ENCODE assay signal across 9 cellular contexts in genomic region chr10:126904807-126905686, GRCh38. TPM values are rescaled to one million over a fixed set of nuclear protein-coding genes. Genes with fewer than 3 reads are reported as not detected.
A peak's percentile ranks its signal among the peaks of the same experiment; 100 is the strongest.
DNase-seq lines count a peak whose midpoint lies in the region; ATAC-seq and TF ChIP-seq lines count a peak whose summit lies in the region.
"Had no signal": no experiment of that assay in that cellular context is flagged by ENCODE, and none has a peak within 500 bp of the region (broad histone marks: within the 10 kb centered on the region; RNA-seq: fewer than 3 reads in every experiment).

Gene DOCK1 (plus strand): TSS chr10:126905428. CDS start chr10:126905518, 90 bp downstream.

- DNase-seq in AG04449 (ENCODE audit: low read depth, low spot score) = no peak
- DNase-seq in HFFc6 = peak; percentile 63
- DNase-seq in activated naive CD8-positive, alpha-beta T cell treated with anti-CD3 and anti-CD28 coated beads, Interleukin-2, amount 10 ng/mL, durations not matched to agents 7 days and 5 days = peak; percentile 33
- DNase-seq in glutamatergic neuron = peak; percentile 65
- DNase-seq in stimulated activated naive CD4-positive, alpha-beta T cell treated with Interleukin-2 at 50 U/mL for 16 hours (lab: John Stamatoyannopoulos, UW) = no peak

- peaks cover 15% of the 10 kb centered on the region for H3K36me3 Mint-ChIP-seq in HFFc6 (ENCODE audit: low read depth)
- peaks cover 1% of the 10 kb centered on the region for H3K36me3 Mint-ChIP-seq in activated naive CD8-positive, alpha-beta T cell treated with anti-CD3 and anti-CD28 coated beads, Interleukin-2, amount 10 ng/mL, durations not matched to agents 7 days and 5 days
- H3K36me3 Mint-ChIP-seq in glutamatergic neuron (ENCODE audit: unreplicated experiment) = no peaks in the 10 kb centered on the region

- no peaks in the 10 kb centered on the region for H3K36me3 ChIP-seq in neuron (ENCODE audit: insufficient read depth, low read length)

- H3K4me1 Mint-ChIP-seq in HFFc6 (ENCODE audit: low read depth) = peaks cover 56% of the 10 kb centered on the region
- H3K4me1 Mint-ChIP-seq in activated naive CD8-positive, alpha-beta T cell treated with anti-CD3 and anti-CD28 coated beads, Interleukin-2, amount 10 ng/mL, durations not matched to agents 7 days and 5 days = no peaks in the 10 kb centered on the region
- H3K4me1 Mint-ChIP-seq in glutamatergic neuron (ENCODE audit: low read depth, unreplicated experiment) = peaks cover 6% of the 10 kb centered on the region
- H3K4me1 Mint-ChIP-seq: memory B cell had no signal

- H3K9me3 Mint-ChIP-seq in HFFc6 (no peaks in the 10 kb centered on the region), glutamatergic neuron (ENCODE audit: unreplicated experiment) (no peaks in the 10 kb centered on the region)
- no peaks in the 10 kb centered on the region for H3K9me3 Mint-ChIP-seq in activated naive CD8-positive, alpha-beta T cell treated with anti-CD3 and anti-CD28 coated beads, Interleukin-2, amount 10 ng/mL, durations not matched to agents 7 days and 5 days

- POLR2A ChIA-PET in AG04449 (lab: Yijun Ruan, JAX) = interaction anchor here (0.8 kb wide), 1 partner anchor 8 kb away, joined by 3 read pairs; no protein-coding TSS in a partner anchor
- POLR2A ChIA-PET in activated naive CD8-positive, alpha-beta T cell treated with anti-CD3 and anti-CD28 coated beads, Interleukin-2, amount 10 ng/mL, durations not matched to agents 7 days and 5 days (lab: Charles Lee) = no interaction called here

- peak; percentile 45 for ATAC-seq in activated naive CD8-positive, alpha-beta T cell treated with anti-CD3 and anti-CD28 coated beads, Interleukin-2, amount 10 ng/mL, durations not matched to agents 7 days and 5 days (ENCODE audit: low read depth)
- no peak for ATAC-seq in HG02970 (IDR thresholded peaks at IDR 0.05; ENCODE audit: low FRiP score, unreplicated experiment)
- no peak for ATAC-seq in activated CD4-positive, CD25-positive, alpha-beta regulatory T cell treated with anti-CD3 and anti-CD28 coated beads, Interleukin-2, amount 50 U/mL, for 24 hours

- H3K27ac Mint-ChIP-seq in HFFc6 (peak within 1 kb of the TSS; percentile 98), glutamatergic neuron (ENCODE audit: unreplicated experiment) (no peak within 1 kb of the TSS)
- no peak within 1 kb of the TSS for H3K27ac Mint-ChIP-seq in activated naive CD8-positive, alpha-beta T cell treated with anti-CD3 and anti-CD28 coated beads, Interleukin-2, amount 10 ng/mL, durations not matched to agents 7 days and 5 days
- H3K27ac Mint-ChIP-seq: memory B cell had no signal

- H3K27me3 Mint-ChIP-seq in HFFc6 (ENCODE audit: insufficient read depth) (no peaks in the 10 kb centered on the region; the same call in 1 of the 2 replicates), glutamatergic neuron (ENCODE audit: unreplicated experiment) (peaks cover 12% of the 10 kb centered on the region)
- H3K27me3 Mint-ChIP-seq in activated naive CD8-positive, alpha-beta T cell treated with anti-CD3 and anti-CD28 coated beads, Interleukin-2, amount 10 ng/mL, durations not matched to agents 7 days and 5 days = peaks cover 19% of the 10 kb centered on the region

- H3K27me3 ChIP-seq in neuron (ENCODE audit: insufficient read depth, low read length) = no peaks in the 10 kb centered on the region

- H3K9me3 ChIP-seq in neuron (ENCODE audit: low read length) = no peaks in the 10 kb centered on the region

- TF ChIP-seq CTCF in AG04449 (IDR thresholded peaks at IDR 0.05; ENCODE audit: insufficient read depth, low read length, missing control alignments) (no peak), HFFc6 (IDR thresholded peaks at IDR 0.05) (no peak), glutamatergic neuron (IDR thresholded peaks at IDR 0.05; ENCODE audit: partially characterized antibody, unreplicated experiment) (no peak)

- CTCF ChIA-PET in AG04449 (lab: Yijun Ruan, JAX) = no interaction called here

- H3K4me3 ChIP-seq in AG04449 (ENCODE audit: low read depth, low read length) (peak within 1 kb of the TSS; percentile 73), neuron (ENCODE audit: low read length) (peak within 1 kb of the TSS; percentile 62)

- H3K4me3 Mint-ChIP-seq in HFFc6 (peak within 1 kb of the TSS; percentile 93), glutamatergic neuron (ENCODE audit: unreplicated experiment) (peak within 1 kb of the TSS; percentile 93)
- H3K4me3 Mint-ChIP-seq in activated naive CD8-positive, alpha-beta T cell treated with anti-CD3 and anti-CD28 coated beads, Interleukin-2, amount 10 ng/mL, durations not matched to agents 7 days and 5 days = peak within 1 kb of the TSS; percentile 68

- peak within 1 kb of the TSS; percentile 96 for H2AFZ ChIP-seq in neuron (ENCODE audit: low read depth, low read length)

- H3K4me1 ChIP-seq in neuron (ENCODE audit: insufficient read depth, low read length) = peaks cover 4% of the 10 kb centered on the region

RNA-seq across cellular contexts. Expression of gene DOCK1, which starts in this region (rescaled TPM):
- total RNA-seq in HFFc6 (2021; fragmentation: NEBNext Ultra II Directional; extraction: Animal tissue kit (Norgen Biotek cat#: 25700)) = 10 to 100 TPM; 50.6 to 59.9 (median 54.7) TPM
- under 1 TPM; 0.06 to 0.14 TPM for total RNA-seq in activated naive CD8-positive, alpha-beta T cell treated with anti-CD3 and anti-CD28 coated beads, Interleukin-2, amount 10 ng/mL, durations not matched to agents 7 days and 5 days
- total RNA-seq in glutamatergic neuron (ENCODE audit: unreplicated experiment) = 19.7 TPM

Comparison
In these comparisons a context has a peak if more than half of its experiments do, and no peak if none do; other contexts are left out.
1. RNA of gene DOCK1 (total RNA-seq): 50.6 to 59.9 TPM in HFFc6 and 19.7 TPM in glutamatergic neuron (single experiment); 0.06 to 0.14 TPM in activated naive CD8-positive, alpha-beta T cell treated with anti-CD3 and anti-CD28 coated beads, Interleukin-2, amount 10 ng/mL, durations not matched to agents 7 days and 5 days; every median in the first group is over 10 times any median in the second.
2. Peak in DNase-seq and ATAC-seq in activated naive CD8-positive, alpha-beta T cell treated with anti-CD3 and anti-CD28 coated beads, Interleukin-2, amount 10 ng/mL, durations not matched to agents 7 days and 5 days; RNA of the gene not detected or under 1 TPM.
3. DNase-seq: peak in HFFc6 (single experiment) and glutamatergic neuron (single experiment); none in AG04449 (single experiment) and stimulated activated naive CD4-positive, alpha-beta T cell treated with Interleukin-2 at 50 U/mL for 16 hours (single experiment).
4. Peak in every context shown above with its lines, with median percentiles within 50 percentile points of each other: H3K4me3 Mint-ChIP-seq.